Comparison of ENCODE assay signal across 14 cellular contexts in the genomic region with DNA sequence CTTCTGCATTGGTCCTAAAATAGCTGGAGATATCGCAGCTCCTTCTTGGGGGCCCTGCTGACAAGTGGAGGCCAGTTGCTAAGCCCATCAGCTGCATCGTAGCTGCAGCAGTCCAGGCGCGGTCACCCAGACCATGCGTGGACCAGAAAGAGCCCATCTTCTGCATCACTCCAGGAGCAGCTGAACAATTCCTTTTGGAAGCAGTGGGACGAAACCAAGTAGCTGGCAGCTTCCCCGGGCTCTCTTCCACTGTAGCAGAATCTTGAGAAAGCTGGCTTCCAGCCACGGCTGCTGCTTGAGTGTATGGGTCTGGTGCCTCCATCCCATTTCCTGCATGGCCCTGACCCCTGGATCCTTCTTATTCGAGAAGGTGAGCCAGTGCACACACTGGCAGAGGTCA. TPM values are rescaled to one million over a fixed set of nuclear protein-coding genes. Genes with fewer than 3 reads are reported as not detected.
DNase-seq lines count a peak whose midpoint lies in the region; ATAC-seq and TF ChIP-seq lines count a peak whose summit lies in the region.
"Had no signal": no experiment of that assay in that cellular context is flagged by ENCODE, and none has a peak within 500 bp of the region (broad histone marks: within the 10 kb centered on the region; RNA-seq: fewer than 3 reads in every experiment).

No MANE protein-coding gene starts in this region.

- CTCF ChIA-PET in activated CD4-positive, alpha-beta memory T cell treated with anti-CD3 and anti-CD28 coated beads, Interleukin-2, amount 10 ng/mL, durations not matched to agents 7 days and 5 days (lab: Charles Lee), result no interaction called here

- POLR2A ChIA-PET in activated CD4-positive, alpha-beta memory T cell treated with anti-CD3 and anti-CD28 coated beads, Interleukin-2, amount 10 ng/mL, durations not matched to agents 7 days and 5 days (lab: Charles Lee), result interaction anchor here (0.6 kb wide), 1 partner anchor 27 kb away, joined by 3 read pairs; no protein-coding TSS in a partner anchor

- H3K27ac Mint-ChIP-seq in stimulated activated effector memory CD8-positive, alpha-beta T cell treated with anti-CD3 and anti-CD28 coated beads, Interleukin-12 subunit alpha, Interleukin-12 subunit beta, amount 100 ng/mL, for 72 hours, result no peak overlapping the region
- no peak overlapping the region for H3K27ac Mint-ChIP-seq in activated CD4-positive, alpha-beta memory T cell treated with anti-CD3 and anti-CD28 coated beads, Interleukin-2, amount 10 ng/mL, durations not matched to agents 7 days and 5 days
- H3K27ac Mint-ChIP-seq: activated CD4-positive, alpha-beta memory T cell treated with anti-CD3 and anti-CD28 coated beads for 36 hours; activated T-helper 2 cell treated with anti-CD3 and anti-CD28 coated beads, Interferon-gamma antibody, Interleukin-2, Interleukin-4, amounts not matched to agents 10 μg/mL and 5 μg/mL and 100 μg/mL, durations not matched to agents 14 hours and 24 hours and 36 hours; effector memory CD8-positive, alpha-beta T cell had no signal

- no peak overlapping the region for H3K4me3 ChIP-seq in fibroblast of the aortic adventitia (ENCODE audit: low read depth, low read length)
- no peak overlapping the region for H3K4me3 ChIP-seq in ovary

- no peaks in the 10 kb centered on the region for H3K36me3 Mint-ChIP-seq in stimulated activated effector memory CD8-positive, alpha-beta T cell treated with anti-CD3 and anti-CD28 coated beads, Interleukin-12 subunit alpha, Interleukin-12 subunit beta, amount 100 ng/mL, for 72 hours
- peaks cover 3% of the 10 kb centered on the region for H3K36me3 Mint-ChIP-seq in activated CD4-positive, alpha-beta memory T cell treated with anti-CD3 and anti-CD28 coated beads, Interleukin-2, amount 10 ng/mL, durations not matched to agents 7 days and 5 days (ENCODE audit: low read depth)
- H3K36me3 Mint-ChIP-seq: activated CD4-positive, alpha-beta memory T cell treated with anti-CD3 and anti-CD28 coated beads for 36 hours had no signal

- no peak overlapping the region for H3K4me3 Mint-ChIP-seq in stimulated activated effector memory CD8-positive, alpha-beta T cell treated with anti-CD3 and anti-CD28 coated beads, Interleukin-12 subunit alpha, Interleukin-12 subunit beta, amount 100 ng/mL, for 72 hours
- no peak overlapping the region for H3K4me3 Mint-ChIP-seq in activated CD4-positive, alpha-beta memory T cell treated with anti-CD3 and anti-CD28 coated beads, Interleukin-2, amount 10 ng/mL, durations not matched to agents 7 days and 5 days
- H3K4me3 Mint-ChIP-seq: activated CD4-positive, alpha-beta memory T cell treated with anti-CD3 and anti-CD28 coated beads for 36 hours; effector memory CD8-positive, alpha-beta T cell had no signal

- no peaks in the 10 kb centered on the region for H3K9me3 ChIP-seq in ovary

- 21 to 29% (median 24%) methylated on average over 9 of the region's 9 CpGs for WGBS in ovary, 3 donors

- ATAC-seq in stimulated activated effector memory CD8-positive, alpha-beta T cell treated with anti-CD3 and anti-CD28 coated beads, Interleukin-12 subunit alpha, Interleukin-12 subunit beta, amount 100 ng/mL, for 72 hours, result no peak
- ATAC-seq: effector memory CD8-positive, alpha-beta T cell; left lobe of liver had no signal

- DNase-seq in Ammon's horn (ENCODE audit: low spot score) (peak; percentile 43), RPMI7951 (ENCODE audit: low read depth) (peak; percentile 67), fibroblast of the aortic adventitia (ENCODE audit: low read depth) (peak; percentile 85), ovary (peak; percentile 45 to 83 (median 72)), NOMO-1 treated with DMSO at 0.1 percent for 48 hours (lab: John Stamatoyannopoulos, UW; ENCODE audit: unreplicated experiment) (no peak)
- DNase-seq in stimulated activated effector memory CD8-positive, alpha-beta T cell treated with anti-CD3 and anti-CD28 coated beads, Interleukin-12 subunit alpha, Interleukin-12 subunit beta, amount 100 ng/mL, for 72 hours (ENCODE audit: low spot score in 2 of 2), result no peak
- no peak for DNase-seq in stimulated activated CD4-positive, alpha-beta T cell treated with anti-CD3 and anti-CD28 coated beads, Interleukin-4, amount 100 ng/mL, for 4 hours
- no peak for DNase-seq in activated CD4-positive, alpha-beta memory T cell treated with anti-CD3 and anti-CD28 coated beads, Interleukin-2, amount 10 ng/mL, durations not matched to agents 7 days and 5 days
- DNase-seq: activated CD4-positive, alpha-beta memory T cell treated with anti-CD3 and anti-CD28 coated beads for 36 hours; effector memory CD8-positive, alpha-beta T cell; NCI-H1436 treated with DMSO at 0.1 percent for 48 hours had no signal

- no peaks in the 10 kb centered on the region for H3K36me3 ChIP-seq in ovary
- H3K36me3 ChIP-seq: brain microvascular endothelial cell had no signal

- no peaks in the 10 kb centered on the region for H3K4me1 ChIP-seq in ovary (ENCODE audit: insufficient read depth)

- peaks cover 1% of the 10 kb centered on the region for H3K27me3 Mint-ChIP-seq in activated CD4-positive, alpha-beta memory T cell treated with anti-CD3 and anti-CD28 coated beads, Interleukin-2, amount 10 ng/mL, durations not matched to agents 7 days and 5 days
- H3K27me3 Mint-ChIP-seq: activated CD4-positive, alpha-beta memory T cell treated with anti-CD3 and anti-CD28 coated beads for 36 hours; effector memory CD8-positive, alpha-beta T cell had no signal

- H3K4me1 Mint-ChIP-seq in stimulated activated effector memory CD8-positive, alpha-beta T cell treated with anti-CD3 and anti-CD28 coated beads, Interleukin-12 subunit alpha, Interleukin-12 subunit beta, amount 100 ng/mL, for 72 hours, result peaks cover 15% of the 10 kb centered on the region
- H3K4me1 Mint-ChIP-seq in activated CD4-positive, alpha-beta memory T cell treated with anti-CD3 and anti-CD28 coated beads, Interleukin-2, amount 10 ng/mL, durations not matched to agents 7 days and 5 days, result peaks cover 22% of the 10 kb centered on the region

- TF ChIP-seq CTCF in fibroblast of the aortic adventitia (IDR thresholded peaks at IDR 0.05; ENCODE audit: insufficient read depth, low read length) (no peak), ovary (IDR thresholded peaks at IDR 0.05) (no peak)

- H3K9me3 Mint-ChIP-seq in stimulated activated effector memory CD8-positive, alpha-beta T cell treated with anti-CD3 and anti-CD28 coated beads, Interleukin-12 subunit alpha, Interleukin-12 subunit beta, amount 100 ng/mL, for 72 hours, result no peaks in the 10 kb centered on the region
- H3K9me3 Mint-ChIP-seq in activated CD4-positive, alpha-beta memory T cell treated with anti-CD3 and anti-CD28 coated beads, Interleukin-2, amount 10 ng/mL, durations not matched to agents 7 days and 5 days, result no peaks in the 10 kb centered on the region
- H3K9me3 Mint-ChIP-seq: activated CD4-positive, alpha-beta memory T cell treated with anti-CD3 and anti-CD28 coated beads for 36 hours; activated T-helper 2 cell treated with anti-CD3 and anti-CD28 coated beads, Interferon-gamma antibody, Interleukin-2, Interleukin-4, amounts not matched to agents 10 μg/mL and 5 μg/mL and 100 μg/mL, durations not matched to agents 14 hours and 24 hours and 36 hours; effector memory CD8-positive, alpha-beta T cell had no signal

- intact Hi-C loops in ovary (cut with DNase I), result no loop called here

- no peak for TF ChIP-seq POLR2A in ovary (IDR thresholded peaks at IDR 0.05)

- no peak for TF ChIP-seq EP300 in ovary (IDR thresholded peaks at IDR 0.05)

- H3K27me3 ChIP-seq in ovary, result no peaks in the 10 kb centered on the region
- H3K27me3 ChIP-seq: brain microvascular endothelial cell had no signal

- no peak overlapping the region for H3K27ac ChIP-seq in ovary
- H3K27ac ChIP-seq: brain microvascular endothelial cell had no signal

RNA-seq across cellular contexts. Expression of gene CAB39, which starts 22.2 kb away (rescaled TPM):
- 87.8 and 101 TPM in 2 replicates for total RNA-seq in RPMI7951 (2014; rRNA removed; shearing (Covaris generic))
- total RNA-seq in fibroblast of the aortic adventitia (ENCODE audit: low replicate concordance) (61.3 and 68.5 TPM in 2 replicates), ovary (10 to 100 TPM; 39.6 to 64.4 (median 52.0) TPM)
- polyA plus RNA-seq in ovary, result 10 to 100 TPM; 24.8 to 42.7 TPM
- total RNA-seq in activated CD4-positive, alpha-beta memory T cell treated with anti-CD3 and anti-CD28 coated beads, Interleukin-2, amount 10 ng/mL, durations not matched to agents 7 days and 5 days, result 100 to 1,000 TPM; 156 to 161 TPM

Comparison
In these comparisons a context has a peak if more than half of its experiments do, and no peak if none do; other contexts are left out.
1. DNase-seq: peak in Ammon's horn (single experiment), RPMI7951 (single experiment), fibroblast of the aortic adventitia (single experiment) and ovary (5 of 5); none in stimulated activated effector memory CD8-positive, alpha-beta T cell treated with anti-CD3 and anti-CD28 coated beads, Interleukin-12 subunit alpha, Interleukin-12 subunit beta, amount 100 ng/mL, for 72 hours (0 of 2), stimulated activated CD4-positive, alpha-beta T cell treated with anti-CD3 and anti-CD28 coated beads, Interleukin-4, amount 100 ng/mL, for 4 hours (0 of 2), activated CD4-positive, alpha-beta memory T cell treated with anti-CD3 and anti-CD28 coated beads, Interleukin-2, amount 10 ng/mL, durations not matched to agents 7 days and 5 days (single experiment) and NOMO-1 treated with DMSO at 0.1 percent for 48 hours (single experiment).